8 cellular contexts compared by ENCODE assay signal in the genomic region with DNA sequence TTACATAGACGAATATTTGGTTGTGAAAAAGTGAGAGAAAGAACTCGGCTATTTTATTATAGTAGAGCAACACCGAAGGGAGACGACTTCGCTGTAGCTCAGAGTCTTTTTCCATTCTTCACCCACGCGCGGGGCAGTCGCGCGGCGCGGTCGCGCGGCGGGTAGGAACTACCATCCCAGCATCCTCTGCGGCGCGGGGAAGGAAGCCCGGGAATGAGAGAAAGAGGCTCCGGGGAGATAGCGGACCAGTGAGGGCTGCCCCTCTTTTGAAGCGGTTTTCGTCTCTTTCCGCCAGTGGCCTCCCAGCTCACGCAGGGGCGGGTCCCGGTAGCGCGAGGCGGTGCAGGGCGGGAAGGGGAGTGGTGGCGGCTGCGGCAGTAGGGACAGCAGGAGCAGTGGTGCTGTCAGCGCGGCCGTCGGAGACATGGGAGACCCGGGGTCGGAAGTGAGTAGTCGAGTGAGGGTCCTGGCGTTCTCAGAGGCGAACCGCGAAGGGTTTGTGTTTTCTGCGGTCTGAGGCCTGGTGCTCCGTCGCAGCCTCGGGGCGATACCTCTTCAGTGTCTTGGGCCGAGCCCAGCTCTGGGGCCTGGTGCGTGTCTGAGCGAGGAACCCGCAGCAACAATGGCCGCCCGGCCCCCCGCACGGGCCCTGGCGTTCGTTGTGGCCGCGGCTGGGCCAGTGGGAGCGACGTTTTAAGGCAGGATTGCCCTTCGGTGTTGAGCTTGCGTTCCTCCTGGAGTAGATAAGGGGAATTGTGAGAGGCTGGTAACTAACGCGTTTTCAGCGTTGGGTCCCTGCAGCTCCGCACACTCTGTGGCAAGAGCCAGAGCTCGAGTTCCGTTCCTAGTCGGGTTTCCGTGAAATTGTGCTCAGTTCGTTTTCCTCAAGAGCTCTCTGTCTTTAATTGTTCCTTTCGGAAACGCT. TPM values are rescaled to one million over a fixed set of nuclear protein-coding genes. Genes with fewer than 3 reads are reported as not detected.
DNase-seq lines count a peak whose midpoint lies in the region; ATAC-seq, FAIRE-seq and TF ChIP-seq lines count a peak whose summit lies in the region.
"Not testable (repeated sequence)": the region's sequence is repeated elsewhere in the genome, so short reads cannot be mapped to it uniquely, and the experiment has no call there.

KIAA1586 (plus strand) TSS at position 362 of the 925 bp plus-strand sequence; CDS start at position 425, 63 bp downstream.

- peak within 1 kb of the TSS; percentile 76 for H3K9ac ChIP-seq in keratinocyte (ENCODE audit: control insufficient read depth, extremely low read depth, insufficient read depth, low read length)

- peak within 1 kb of the TSS; percentile 97 for H3K4me3 Mint-ChIP-seq in central memory CD8-positive, alpha-beta T cell

- H3K27ac Mint-ChIP-seq in central memory CD8-positive, alpha-beta T cell (ENCODE audit: low read depth): peak within 1 kb of the TSS; percentile 92

- dilution Hi-C loops in keratinocyte (cut with MboI; ENCODE audit: extremely low pct_ligation_motif_present, low sequenced_read_pairs): not testable (repeated sequence)

- peak; percentile 91 for DNase-seq in AG08396 (ENCODE audit: low spot score)
- peak; percentile 91 for DNase-seq in NCI-H226
- peak; percentile 40 to 66 (median 50) for DNase-seq in activated CD4-positive, CD25-positive, alpha-beta regulatory T cell (lab: John Stamatoyannopoulos, UW)
- DNase-seq in central memory CD8-positive, alpha-beta T cell (ENCODE audit: low spot score in 2 of 2): peak; percentile 54 to 55
- not testable (repeated sequence) for DNase-seq in keratinocyte (ENCODE audit: low read depth, low spot score)
- DNase-seq in stimulated activated CD4-positive, alpha-beta T cell treated with anti-CD3 and anti-CD28 coated beads, Interleukin-15, amount 100 ng/mL, for 1 hour (ENCODE audit: low read depth in 1 of 2, low spot score in 1 of 2): peak; percentile 51 to 66

- peaks cover 27% of the 10 kb centered on the region for H3K27me3 Mint-ChIP-seq in central memory CD8-positive, alpha-beta T cell

- peak within 1 kb of the TSS; percentile 54 for H3K27ac ChIP-seq in keratinocyte (ENCODE audit: control insufficient read depth, insufficient read depth, low read length)

- H4K20me1 ChIP-seq in keratinocyte (ENCODE audit: control insufficient read depth, extremely low read depth, insufficient read depth, low read length): not testable (repeated sequence)

- H3K4me3 ChIP-seq in keratinocyte (ENCODE audit: control insufficient read depth in 2 of 3, extremely low read depth in 1 of 3, insufficient read depth in 2 of 3, low read depth in 1 of 3, low read length in 3 of 3): peak within 1 kb of the TSS; percentile 55 to 80 (median 79)

- not testable (repeated sequence) for H3K27me3 ChIP-seq in keratinocyte (ENCODE audit: control insufficient read depth, extremely low read depth, insufficient read depth, low read length)

- ATAC-seq in GM19023 (IDR thresholded peaks at IDR 0.05; ENCODE audit: unreplicated experiment) (peak; percentile 97), HG03196 (IDR thresholded peaks at IDR 0.05; ENCODE audit: unreplicated experiment) (peak; percentile 97)
- ATAC-seq in central memory CD8-positive, alpha-beta T cell (replicated peaks; ENCODE audit: extremely low read depth, poor library complexity, severe bottlenecking): peak; percentile 69

- H2AFZ ChIP-seq in keratinocyte (ENCODE audit: control insufficient read depth, low read length): peak within 1 kb of the TSS; percentile 84

- H3K36me3 ChIP-seq in keratinocyte (ENCODE audit: control insufficient read depth in 2 of 2, extremely low read depth in 1 of 2, insufficient read depth in 2 of 2, low read length in 2 of 2): not testable (repeated sequence)

- FAIRE-seq in keratinocyte (lab: Jason Lieb, UNC): peak; percentile 99

- H3K9me3 Mint-ChIP-seq in central memory CD8-positive, alpha-beta T cell: not testable (repeated sequence)

- not testable (repeated sequence) for H3K9me3 ChIP-seq in keratinocyte (ENCODE audit: control insufficient read depth, low read depth, low read length)

- H3K4me2 ChIP-seq in keratinocyte (ENCODE audit: control insufficient read depth, extremely low read depth, insufficient read depth, low read depth, low read length): peak within 1 kb of the TSS; percentile 87

- not testable (repeated sequence) for TF ChIP-seq CTCF in keratinocyte (optimal IDR thresholded peaks at IDR 0.05 in 1 of 3, IDR thresholded peaks at IDR 0.05 in 1 of 3, conservative IDR thresholded peaks at IDR 0.05 in 1 of 3; ENCODE audit: extremely low read depth in 1 of 3, insufficient read depth in 2 of 3, low read length in 3 of 3)

- peaks cover 33% of the 10 kb centered on the region for H3K4me1 Mint-ChIP-seq in central memory CD8-positive, alpha-beta T cell

- peaks cover 29% of the 10 kb centered on the region for H3K79me2 ChIP-seq in keratinocyte (ENCODE audit: control insufficient read depth, insufficient read depth, low read length)

- peaks cover 10% of the 10 kb centered on the region for H3K4me1 ChIP-seq in keratinocyte (ENCODE audit: control insufficient read depth, extremely low read depth, insufficient read depth, low read length)

- H3K36me3 Mint-ChIP-seq in central memory CD8-positive, alpha-beta T cell (ENCODE audit: insufficient read depth): peaks cover 11% of the 10 kb centered on the region

- H3K9me1 ChIP-seq in keratinocyte (ENCODE audit: control insufficient read depth, extremely low read depth, insufficient read depth, low read length): not testable (repeated sequence)

RNA-seq across cellular contexts. Expression of gene KIAA1586, which starts in this region (rescaled TPM):
- polyA plus RNA-seq in keratinocyte: 3.0 to 8.2 TPM (median 3.7 TPM) in 3 replicates
- polyA plus RNA-seq in keratinocyte (2011; ENCODE audit: low read depth): 11.4 TPM
- polyA plus RNA-seq in keratinocyte (2011; cell fraction: cytosol; rRNA removed): 2.7 and 5.2 TPM in 2 replicates
- polyA plus RNA-seq in keratinocyte (2011; cell fraction: nucleus; rRNA removed): 3.3 and 5.5 TPM in 2 replicates
- polyA plus RNA-seq in keratinocyte (2012; ENCODE audit: low replicate concordance): 2.5 and 6.2 TPM in 2 replicates
- 0.79 to 2.8 TPM in 2 of 3 replicates, not detected in the other for polyA minus RNA-seq in keratinocyte
- polyA minus RNA-seq in keratinocyte (2011; cell fraction: cytosol; rRNA and poly(A)+ RNA removed): 2.5 TPM
- polyA minus RNA-seq in keratinocyte (2011; cell fraction: nucleus; rRNA and poly(A)+ RNA removed): 2.3 and 6.8 TPM in 2 replicates
